Comparison of ENCODE assay signal across 34 cellular contexts in genomic region chr2:181623159-181623558, GRCh38. TPM values are rescaled to one million over a fixed set of nuclear protein-coding genes. Genes with fewer than 3 reads are reported as not detected.
"Had no signal": no experiment of that assay in that cellular context is flagged by ENCODE, and none has a peak within 500 bp of the region (broad histone marks: within the 10 kb centered on the region; RNA-seq: fewer than 3 reads in every experiment).

No MANE protein-coding gene starts in this region.

- H3K9me3 Mint-ChIP-seq: neural crest cell; stimulated activated naive B cell treated with anti-CD40 and anti-IgM and Interleukin-4, amounts not matched to agents 10 μg/mL and 1 μg/mL and 100 μg/mL, for 72 hours; stimulated activated naive CD8-positive, alpha-beta T cell treated with anti-CD3 and anti-CD28 coated beads, Interleukin-15, Interleukin-2, amounts not matched to agents 100 ng/mL and 50 ng/mL, for 24 hours had no signal

- H3K4me3 Mint-ChIP-seq: immature natural killer cell; naive thymus-derived CD8-positive, alpha-beta T cell; nephron; neural crest cell; stimulated activated naive B cell treated with anti-CD40 and anti-IgM and Interleukin-4, amounts not matched to agents 10 μg/mL and 1 μg/mL and 100 μg/mL, for 72 hours; stimulated activated naive CD8-positive, alpha-beta T cell treated with anti-CD3 and anti-CD28 coated beads, Interleukin-15, Interleukin-2, amounts not matched to agents 100 ng/mL and 50 ng/mL, for 24 hours had no signal

- H3K27ac ChIP-seq: left lung, lower lobe of right lung, pancreas, psoas muscle, right atrium auricular region, right lobe of liver, suprapubic skin, thoracic aorta, tibial artery, upper lobe of right lung had no signal

- ATAC-seq: left colon; lower lobe of right lung; naive thymus-derived CD8-positive, alpha-beta T cell; pancreas; psoas muscle; stimulated activated naive B cell treated with anti-CD40 and anti-IgM and Interleukin-4, amounts not matched to agents 10 μg/mL and 1 μg/mL and 100 μg/mL, for 72 hours; upper lobe of right lung had no signal

- H3K36me3 Mint-ChIP-seq: immature natural killer cell; stimulated activated naive B cell treated with anti-CD40 and anti-IgM and Interleukin-4, amounts not matched to agents 10 μg/mL and 1 μg/mL and 100 μg/mL, for 72 hours had no signal

- DNase-seq: hypothalamus; immature natural killer cell; kidney; left colon; left lung; lower lobe of right lung; mammary epithelial cell; mesenchymal stem cell; naive thymus-derived CD8-positive, alpha-beta T cell; nucleus accumbens; pancreas; posterior cingulate gyrus; psoas muscle; right lobe of liver; stimulated activated CD4-positive, alpha-beta T cell treated with anti-CD3 and anti-CD28 coated beads, Interleukin-12 subunit alpha, Interleukin-12 subunit beta, amount 100 ng/mL, for 4 hours; stimulated activated CD4-positive, alpha-beta T cell treated with anti-CD3 and anti-CD28 coated beads, Interleukin-15, amount 100 ng/mL, for 24 hours; stimulated activated CD4-positive, alpha-beta T cell treated with anti-CD3 and anti-CD28 coated beads, Interleukin-2, amount 100 ng/mL, for 24 hours; stimulated activated CD4-positive, alpha-beta T cell treated with anti-CD3 and anti-CD28 coated beads, Interleukin-4, amount 100 ng/mL, for 1 hour; stimulated activated naive B cell treated with anti-CD40 and anti-IgM and Interleukin-4, amounts not matched to agents 10 μg/mL and 1 μg/mL and 100 μg/mL, for 72 hours; tibial artery; trophoblast cell; upper lobe of right lung had no signal

- H3K4me1 ChIP-seq: left lung, lower lobe of right lung, pancreas, psoas muscle, right atrium auricular region, right lobe of liver, suprapubic skin, tibial artery, upper lobe of right lung had no signal

- H3K9me3 ChIP-seq: left lung, lower lobe of right lung, pancreas, psoas muscle, right atrium auricular region, right lobe of liver, suprapubic skin, thoracic aorta, tibial artery, upper lobe of right lung had no signal

- H3K4me3 ChIP-seq: left lung, lower lobe of right lung, pancreas, psoas muscle, right atrium auricular region, right lobe of liver, suprapubic skin, thoracic aorta, tibial artery, upper lobe of right lung had no signal

- H3K4me1 Mint-ChIP-seq: immature natural killer cell; naive thymus-derived CD8-positive, alpha-beta T cell; nephron; neural crest cell; stimulated activated naive B cell treated with anti-CD40 and anti-IgM and Interleukin-4, amounts not matched to agents 10 μg/mL and 1 μg/mL and 100 μg/mL, for 72 hours had no signal

- H3K27ac Mint-ChIP-seq: immature natural killer cell; naive thymus-derived CD8-positive, alpha-beta T cell; nephron; stimulated activated naive B cell treated with anti-CD40 and anti-IgM and Interleukin-4, amounts not matched to agents 10 μg/mL and 1 μg/mL and 100 μg/mL, for 72 hours; stimulated activated naive CD8-positive, alpha-beta T cell treated with anti-CD3 and anti-CD28 coated beads, Interleukin-15, Interleukin-2, amounts not matched to agents 100 ng/mL and 50 ng/mL, for 24 hours had no signal

- FAIRE-seq: pancreas, urothelium cell line had no signal

RNA-seq across cellular contexts. Expression of gene CERKL, which starts 33.7 kb away (rescaled TPM):
- total RNA-seq: naive thymus-derived CD8-positive, alpha-beta T cell; osteoblast; psoas muscle; right atrium auricular region; skeletal muscle tissue; subcutaneous adipose tissue; suprapubic skin; thoracic aorta had no signal
- polyA plus RNA-seq: psoas muscle had no signal

RNA-seq across cellular contexts. Expression of gene NEUROD1, which starts 57.2 kb away (rescaled TPM):
- total RNA-seq: kidney; left lung; liver; lower lobe of right lung; mammary epithelial cell; mucosa of gallbladder; naive thymus-derived CD8-positive, alpha-beta T cell; osteoblast; psoas muscle; right atrium auricular region; right lobe of liver; skeletal muscle tissue; subcutaneous adipose tissue; suprapubic skin; thoracic aorta; upper lobe of right lung had no signal
- polyA plus RNA-seq: immature natural killer cell; liver; mammary epithelial cell; naive thymus-derived CD8-positive, alpha-beta T cell; psoas muscle had no signal
